19 cellular contexts compared by ENCODE assay signal in genomic region chr3:51891242-51892039, GRCh38. TPM values are rescaled to one million over a fixed set of nuclear protein-coding genes. Genes with fewer than 3 reads are reported as not detected.
DNase-seq lines count a peak whose midpoint lies in the region; ATAC-seq and TF ChIP-seq lines count a peak whose summit lies in the region.
"Had no signal": no experiment of that assay in that cellular context is flagged by ENCODE, and none has a peak within 500 bp of the region (broad histone marks: within the 10 kb centered on the region; RNA-seq: fewer than 3 reads in every experiment).

No MANE protein-coding gene starts in this region.

- no peaks in the 10 kb centered on the region for H3K79me2 ChIP-seq in neural progenitor cell (ENCODE audit: low read depth)

- H3K9me3 ChIP-seq in neural progenitor cell (ENCODE audit: low read depth), result no peaks in the 10 kb centered on the region
- no peaks in the 10 kb centered on the region for H3K9me3 ChIP-seq in Peyer's patch

- TF ChIP-seq POLR2A in Peyer's patch (IDR thresholded peaks at IDR 0.05), result no peak

- H3K4me1 ChIP-seq in neural progenitor cell, result peaks cover 4% of the 10 kb centered on the region
- H3K4me1 ChIP-seq in Peyer's patch, result no peaks in the 10 kb centered on the region

- H3K4me1 Mint-ChIP-seq in activated CD8-positive, alpha-beta T cell treated with anti-CD3 and anti-CD28 coated beads, Interleukin-2, amount 10 ng/mL, durations not matched to agents 7 days and 5 days (ENCODE audit: low read depth), result peaks cover 26% of the 10 kb centered on the region
- peaks cover 4% of the 10 kb centered on the region for H3K4me1 Mint-ChIP-seq in activated CD8-positive, alpha-beta T cell treated with anti-CD3 and anti-CD28 coated beads for 36 hours (ENCODE audit: low read depth)
- H3K4me1 Mint-ChIP-seq in neural progenitor cell, result peaks cover 13% of the 10 kb centered on the region
- H3K4me1 Mint-ChIP-seq: CD14-positive monocyte had no signal

- H3K27ac ChIP-seq in neural progenitor cell (no peak overlapping the region), Peyer's patch (no peak overlapping the region)
- H3K27ac ChIP-seq: 22Rv1, HL-60 had no signal

- TF ChIP-seq CTCF in activated CD8-positive, alpha-beta T cell treated with anti-CD3 and anti-CD28 coated beads for 36 hours (IDR thresholded peaks at IDR 0.05), result no peak
- no peak for TF ChIP-seq CTCF in neural progenitor cell (IDR thresholded peaks at IDR 0.05)
- TF ChIP-seq CTCF in Peyer's patch (IDR thresholded peaks at IDR 0.05), result no peak

- no peaks in the 10 kb centered on the region for H4K20me1 ChIP-seq in neural progenitor cell (ENCODE audit: low read depth)

- H3K36me3 ChIP-seq in neural progenitor cell, result no peaks in the 10 kb centered on the region
- H3K36me3 ChIP-seq in Peyer's patch, result no peaks in the 10 kb centered on the region

- H3K4me3 Mint-ChIP-seq in activated CD8-positive, alpha-beta T cell treated with anti-CD3 and anti-CD28 coated beads, Interleukin-2, amount 10 ng/mL, durations not matched to agents 7 days and 5 days, result peak overlapping the region; percentile 32
- H3K4me3 Mint-ChIP-seq in activated CD8-positive, alpha-beta T cell treated with anti-CD3 and anti-CD28 coated beads for 36 hours, result no peak overlapping the region
- H3K4me3 Mint-ChIP-seq in neural progenitor cell, result no peak overlapping the region
- H3K4me3 Mint-ChIP-seq: CD14-positive monocyte; CD8-positive, alpha-beta T cell had no signal

- H3K4me2 ChIP-seq in neural progenitor cell, result no peak overlapping the region

- DNase-seq in activated CD8-positive, alpha-beta T cell treated with anti-CD3 and anti-CD28 coated beads, Interleukin-2, amount 10 ng/mL, durations not matched to agents 7 days and 5 days, result no peak
- no peak for DNase-seq in activated CD8-positive, alpha-beta T cell treated with anti-CD3 and anti-CD28 coated beads for 36 hours
- peak; percentile 23 for DNase-seq in KBM-7
- DNase-seq in cerebellar cortex (ENCODE audit: low spot score), result peak; percentile 62
- no peak for DNase-seq in neural progenitor cell (ENCODE audit: low spot score)
- no peak for DNase-seq in left ventricle myocardium superior
- no peak for DNase-seq in Peyer's patch
- no peak for DNase-seq in stimulated activated CD4-positive, alpha-beta T cell treated with anti-CD3 and anti-CD28 coated beads, Interleukin-4, amount 100 ng/mL, for 4 hours
- DNase-seq: CD8-positive, alpha-beta T cell; COR-L47; DMS153; DMS79 treated with DMSO at 0.1 percent for 48 hours; GF-D8; HCEC 1CT had no signal

- intact Hi-C loops in activated CD8-positive, alpha-beta T cell treated with anti-CD3 and anti-CD28 coated beads for 36 hours (cut with micrococcal nuclease), result no loop called here
- intact Hi-C loops in left ventricle myocardium superior (cut with micrococcal nuclease), result no loop called here

- CTCF ChIA-PET in activated CD8-positive, alpha-beta T cell treated with anti-CD3 and anti-CD28 coated beads, Interleukin-2, amount 10 ng/mL, durations not matched to agents 7 days and 5 days (lab: Charles Lee), result no interaction called here
- CTCF ChIA-PET in activated CD8-positive, alpha-beta T cell treated with anti-CD3 and anti-CD28 coated beads for 36 hours (lab: Charles Lee), result no interaction called here

- in situ Hi-C loops in KBM-7 (cut with MboI; ENCODE audit: low pct_unique_long_range_greater_than_20kb, low sequenced_read_pairs), result no loop called here

- H3K4me3 ChIP-seq in neural progenitor cell (no peak overlapping the region), Peyer's patch (no peak overlapping the region)

- peak overlapping the region; percentile 20 for H3K27ac Mint-ChIP-seq in activated CD8-positive, alpha-beta T cell treated with anti-CD3 and anti-CD28 coated beads, Interleukin-2, amount 10 ng/mL, durations not matched to agents 7 days and 5 days
- H3K27ac Mint-ChIP-seq in activated CD8-positive, alpha-beta T cell treated with anti-CD3 and anti-CD28 coated beads for 36 hours, result no peak overlapping the region
- peak overlapping the region; percentile 23 for H3K27ac Mint-ChIP-seq in neural progenitor cell
- H3K27ac Mint-ChIP-seq: CD14-positive monocyte; CD8-positive, alpha-beta T cell had no signal

- peaks cover 6% of the 10 kb centered on the region for H3K27me3 Mint-ChIP-seq in activated CD8-positive, alpha-beta T cell treated with anti-CD3 and anti-CD28 coated beads, Interleukin-2, amount 10 ng/mL, durations not matched to agents 7 days and 5 days (ENCODE audit: low read depth)
- H3K27me3 Mint-ChIP-seq in activated CD8-positive, alpha-beta T cell treated with anti-CD3 and anti-CD28 coated beads for 36 hours, result peaks cover 6% of the 10 kb centered on the region
- peaks cover 7% of the 10 kb centered on the region for H3K27me3 Mint-ChIP-seq in neural progenitor cell (ENCODE audit: insufficient read depth, low read depth)

- no peak overlapping the region for H3K9ac ChIP-seq in neural progenitor cell

- POLR2A ChIA-PET in activated CD8-positive, alpha-beta T cell treated with anti-CD3 and anti-CD28 coated beads, Interleukin-2, amount 10 ng/mL, durations not matched to agents 7 days and 5 days (lab: Charles Lee), result no interaction called here
- POLR2A ChIA-PET in activated CD8-positive, alpha-beta T cell treated with anti-CD3 and anti-CD28 coated beads for 36 hours (lab: Charles Lee), result no interaction called here

- no peak for ATAC-seq in activated CD8-positive, alpha-beta T cell treated with anti-CD3 and anti-CD28 coated beads, Interleukin-2, amount 10 ng/mL, durations not matched to agents 7 days and 5 days
- no peak for ATAC-seq in activated CD8-positive, alpha-beta T cell treated with anti-CD3 and anti-CD28 coated beads for 36 hours
- no peak for ATAC-seq in left ventricle myocardium superior
- ATAC-seq: CD8-positive, alpha-beta T cell had no signal

- H3K9me3 Mint-ChIP-seq in activated CD8-positive, alpha-beta T cell treated with anti-CD3 and anti-CD28 coated beads, Interleukin-2, amount 10 ng/mL, durations not matched to agents 7 days and 5 days (ENCODE audit: insufficient read depth), result no peaks in the 10 kb centered on the region
- H3K9me3 Mint-ChIP-seq in activated CD8-positive, alpha-beta T cell treated with anti-CD3 and anti-CD28 coated beads for 36 hours, result no peaks in the 10 kb centered on the region
- H3K9me3 Mint-ChIP-seq in neural progenitor cell, result no peaks in the 10 kb centered on the region
- H3K9me3 Mint-ChIP-seq: CD8-positive, alpha-beta T cell had no signal

- no peaks in the 10 kb centered on the region for H3K27me3 ChIP-seq in neural progenitor cell
- H3K27me3 ChIP-seq in Peyer's patch, result no peaks in the 10 kb centered on the region

- no peaks in the 10 kb centered on the region for H3K36me3 Mint-ChIP-seq in activated CD8-positive, alpha-beta T cell treated with anti-CD3 and anti-CD28 coated beads, Interleukin-2, amount 10 ng/mL, durations not matched to agents 7 days and 5 days (ENCODE audit: low read depth)
- no peaks in the 10 kb centered on the region for H3K36me3 Mint-ChIP-seq in activated CD8-positive, alpha-beta T cell treated with anti-CD3 and anti-CD28 coated beads for 36 hours (ENCODE audit: low read depth)
- no peaks in the 10 kb centered on the region for H3K36me3 Mint-ChIP-seq in neural progenitor cell
- H3K36me3 Mint-ChIP-seq: CD14-positive monocyte; CD8-positive, alpha-beta T cell had no signal

- no peaks in the 10 kb centered on the region for H3F3A ChIP-seq in neural progenitor cell (ENCODE audit: low read depth)

- H2AFZ ChIP-seq in neural progenitor cell (replicated peaks), result no peak overlapping the region

RNA-seq across cellular contexts. Expression of gene IQCF1, which starts 11.7 kb away (rescaled TPM):
- not detected for total RNA-seq in activated CD8-positive, alpha-beta T cell treated with anti-CD3 and anti-CD28 coated beads, Interleukin-2, amount 10 ng/mL, durations not matched to agents 7 days and 5 days
- not detected for total RNA-seq in activated CD8-positive, alpha-beta T cell treated with anti-CD3 and anti-CD28 coated beads for 36 hours
- total RNA-seq in neural progenitor cell (ENCODE audit: low replicate concordance) (not detected in 2 replicates), left ventricle myocardium superior (not detected), Peyer's patch (not detected)
- total RNA-seq: A673; CD8-positive, alpha-beta T cell; H1 had no signal

RNA-seq across cellular contexts. Expression of gene IQCF5, which starts 16.0 kb away (rescaled TPM):
- total RNA-seq in activated CD8-positive, alpha-beta T cell treated with anti-CD3 and anti-CD28 coated beads, Interleukin-2, amount 10 ng/mL, durations not matched to agents 7 days and 5 days, result not detected
- total RNA-seq in activated CD8-positive, alpha-beta T cell treated with anti-CD3 and anti-CD28 coated beads for 36 hours, result not detected
- not detected in 2 replicates for total RNA-seq in neural progenitor cell (ENCODE audit: low replicate concordance)
- total RNA-seq in left ventricle myocardium superior, result not detected
- total RNA-seq in Peyer's patch, result not detected
- total RNA-seq: A673; CD8-positive, alpha-beta T cell; H1 had no signal

RNA-seq across cellular contexts. Expression of gene IQCF2, which starts 30.0 kb away (rescaled TPM):
- total RNA-seq in activated CD8-positive, alpha-beta T cell treated with anti-CD3 and anti-CD28 coated beads, Interleukin-2, amount 10 ng/mL, durations not matched to agents 7 days and 5 days, result not detected
- total RNA-seq in activated CD8-positive, alpha-beta T cell treated with anti-CD3 and anti-CD28 coated beads for 36 hours, result not detected
- total RNA-seq in neural progenitor cell (ENCODE audit: low replicate concordance) (not detected in 2 replicates), left ventricle myocardium superior (not detected), Peyer's patch (not detected)
- total RNA-seq: A673; CD8-positive, alpha-beta T cell; H1 had no signal

RNA-seq across cellular contexts. Expression of gene RRP9, which starts 50.3 kb away (rescaled TPM):
- total RNA-seq in activated CD8-positive, alpha-beta T cell treated with anti-CD3 and anti-CD28 coated beads, Interleukin-2, amount 10 ng/mL, durations not matched to agents 7 days and 5 days, result 10 to 100 TPM; 29.2 to 29.6 TPM
- total RNA-seq in activated CD8-positive, alpha-beta T cell treated with anti-CD3 and anti-CD28 coated beads for 36 hours, result 10 to 100 TPM; 40.0 to 40.7 TPM
- total RNA-seq in neural progenitor cell (ENCODE audit: low replicate concordance) (10.5 and 20.1 TPM in 2 replicates), left ventricle myocardium superior (8.2 TPM), Peyer's patch (10 to 100 TPM in 1 of 4 donors, 1 to 10 TPM in 3; 4.7 to 17.3 (median 7.7) TPM)

RNA-seq across cellular contexts. Expression of gene PARP3, which starts 50.7 kb away (rescaled TPM):
- total RNA-seq in activated CD8-positive, alpha-beta T cell treated with anti-CD3 and anti-CD28 coated beads, Interleukin-2, amount 10 ng/mL, durations not matched to agents 7 days and 5 days, result 10 to 100 TPM; 18.8 to 20.4 TPM
- total RNA-seq in activated CD8-positive, alpha-beta T cell treated with anti-CD3 and anti-CD28 coated beads for 36 hours, result 10 to 100 TPM; 11.5 to 12.7 TPM
- total RNA-seq in neural progenitor cell (ENCODE audit: low replicate concordance) (2.0 and 3.9 TPM in 2 replicates), left ventricle myocardium superior (14.7 TPM), Peyer's patch (100 to 1,000 TPM; 100 to 157 (median 137) TPM)

Comparison
In these comparisons a context has a peak if more than half of its experiments do, and no peak if none do; other contexts are left out.
1. DNase-seq: peak in KBM-7 (single experiment) and cerebellar cortex (single experiment); none in activated CD8-positive, alpha-beta T cell treated with anti-CD3 and anti-CD28 coated beads, Interleukin-2, amount 10 ng/mL, durations not matched to agents 7 days and 5 days (single experiment), activated CD8-positive, alpha-beta T cell treated with anti-CD3 and anti-CD28 coated beads for 36 hours (single experiment), neural progenitor cell (single experiment), left ventricle myocardium superior (single experiment), Peyer's patch (0 of 3) and stimulated activated CD4-positive, alpha-beta T cell treated with anti-CD3 and anti-CD28 coated beads, Interleukin-4, amount 100 ng/mL, for 4 hours (0 of 2).